In genomic region chr10:67772151-67772550, GRCh38 we compare ENCODE assay signal across 16 cellular contexts.
DNase-seq lines count a peak whose midpoint lies in the region; ATAC-seq, FAIRE-seq and TF ChIP-seq lines count a peak whose summit lies in the region.
"Had no signal": no experiment of that assay in that cellular context is flagged by ENCODE, and none has a peak within 500 bp of the region (broad histone marks: within the 10 kb centered on the region; RNA-seq: fewer than 3 reads in every experiment).

No MANE protein-coding gene starts in this region.

- H3K27me3 Mint-ChIP-seq in activated CD4-positive, alpha-beta T cell treated with anti-CD3 and anti-CD28 coated beads, Interleukin-2, amount 10 ng/mL, durations not matched to agents 24 days and 14 days, result no peaks in the 10 kb centered on the region
- H3K27me3 Mint-ChIP-seq in activated CD4-positive, alpha-beta T cell treated with anti-CD3 and anti-CD28 coated beads, Interleukin-2, amount 10 ng/mL, durations not matched to agents 7 days and 5 days, result peaks cover 2% of the 10 kb centered on the region
- H3K27me3 Mint-ChIP-seq in neural progenitor cell (ENCODE audit: insufficient read depth, low read depth) (peaks cover 8% of the 10 kb centered on the region), Calu3 (ENCODE audit: unreplicated experiment) (peaks cover 20% of the 10 kb centered on the region)
- H3K27me3 Mint-ChIP-seq: CD8-positive, alpha-beta memory T cell had no signal

- H3K36me3 Mint-ChIP-seq in activated CD4-positive, alpha-beta T cell treated with anti-CD3 and anti-CD28 coated beads, Interleukin-2, amount 10 ng/mL, durations not matched to agents 24 days and 14 days (ENCODE audit: low read depth), result no peaks in the 10 kb centered on the region
- peaks cover 1% of the 10 kb centered on the region for H3K36me3 Mint-ChIP-seq in activated CD4-positive, alpha-beta T cell treated with anti-CD3 and anti-CD28 coated beads, Interleukin-2, amount 10 ng/mL, durations not matched to agents 7 days and 5 days (ENCODE audit: low read depth)
- H3K36me3 Mint-ChIP-seq in neural progenitor cell, result no peaks in the 10 kb centered on the region
- no peaks in the 10 kb centered on the region for H3K36me3 Mint-ChIP-seq in Calu3 (ENCODE audit: insufficient read depth, unreplicated experiment)
- H3K36me3 Mint-ChIP-seq: CD8-positive, alpha-beta memory T cell had no signal

- peak overlapping the region; percentile 97 for H2AFZ ChIP-seq in OCI-LY7 (ENCODE audit: low read length)
- peak overlapping the region; percentile 30 for H2AFZ ChIP-seq in neural progenitor cell (replicated peaks)
- H2AFZ ChIP-seq: PC-9 had no signal

- CTCF ChIA-PET in activated CD4-positive, alpha-beta T cell treated with anti-CD3 and anti-CD28 coated beads, Interleukin-2, amount 10 ng/mL, durations not matched to agents 7 days and 5 days (lab: Charles Lee), result interaction anchor here (2.0 to 3.3 kb wide), 2 partner anchors 8 to 16 kb away, joined by 15 read pairs; no protein-coding TSS in a partner anchor
- CTCF ChIA-PET in OCI-LY7 (lab: Charles Lee; ENCODE audit: unreplicated experiment) (interaction anchor here (0.8 kb wide), 1 partner anchor 17 kb away, joined by 3 read pairs; no protein-coding TSS in a partner anchor), Calu3 (lab: Charles Lee) (no interaction called here)

- no peaks in the 10 kb centered on the region; the same call in 1 of the 2 replicates for H3K9me3 ChIP-seq in OCI-LY7 (ENCODE audit: low read length)
- H3K9me3 ChIP-seq in neural progenitor cell (ENCODE audit: low read depth), result no peaks in the 10 kb centered on the region
- H3K9me3 ChIP-seq: SJSA1 had no signal

- H3K27ac ChIP-seq in OCI-LY7 (ENCODE audit: low read depth, low read length, poor library complexity, severe bottlenecking) (peak overlapping the region; percentile 86), neural progenitor cell (no peak overlapping the region)
- H3K27ac ChIP-seq: PC-9, SJSA1 had no signal

- no peak overlapping the region for H3K4me3 Mint-ChIP-seq in activated CD4-positive, alpha-beta T cell treated with anti-CD3 and anti-CD28 coated beads, Interleukin-2, amount 10 ng/mL, durations not matched to agents 24 days and 14 days
- no peak overlapping the region for H3K4me3 Mint-ChIP-seq in activated CD4-positive, alpha-beta T cell treated with anti-CD3 and anti-CD28 coated beads, Interleukin-2, amount 10 ng/mL, durations not matched to agents 7 days and 5 days
- H3K4me3 Mint-ChIP-seq in neural progenitor cell (no peak overlapping the region), Calu3 (ENCODE audit: low read depth, unreplicated experiment) (no peak overlapping the region)
- H3K4me3 Mint-ChIP-seq: CD8-positive, alpha-beta memory T cell had no signal

- H4K20me1 ChIP-seq in OCI-LY7 (ENCODE audit: insufficient read depth, low read length), result no peaks in the 10 kb centered on the region
- no peaks in the 10 kb centered on the region for H4K20me1 ChIP-seq in neural progenitor cell (ENCODE audit: low read depth)

- ATAC-seq in HG02970 (IDR thresholded peaks at IDR 0.05; ENCODE audit: low FRiP score, unreplicated experiment), result no peak
- ATAC-seq: HepG2 had no signal

- peaks cover 3% of the 10 kb centered on the region for H3K9me3 Mint-ChIP-seq in activated CD4-positive, alpha-beta T cell treated with anti-CD3 and anti-CD28 coated beads, Interleukin-2, amount 10 ng/mL, durations not matched to agents 24 days and 14 days
- H3K9me3 Mint-ChIP-seq in activated CD4-positive, alpha-beta T cell treated with anti-CD3 and anti-CD28 coated beads, Interleukin-2, amount 10 ng/mL, durations not matched to agents 7 days and 5 days, result no peaks in the 10 kb centered on the region
- H3K9me3 Mint-ChIP-seq in neural progenitor cell (no peaks in the 10 kb centered on the region), Calu3 (ENCODE audit: low read depth, unreplicated experiment) (no peaks in the 10 kb centered on the region)
- H3K9me3 Mint-ChIP-seq: CD8-positive, alpha-beta memory T cell had no signal

- H3K4me1 ChIP-seq in OCI-LY7 (ENCODE audit: insufficient read depth, low read length, poor library complexity, severe bottlenecking), result peaks cover 48% of the 10 kb centered on the region
- H3K4me1 ChIP-seq in neural progenitor cell, result no peaks in the 10 kb centered on the region
- H3K4me1 ChIP-seq: SJSA1 had no signal

- H3K4me2 ChIP-seq in OCI-LY7 (ENCODE audit: low read length) (peak overlapping the region; percentile 42), neural progenitor cell (no peak overlapping the region)
- H3K4me2 ChIP-seq: PC-9 had no signal

- H3K79me2 ChIP-seq in OCI-LY7 (ENCODE audit: insufficient read depth, low read depth, low read length) (no peaks in the 10 kb centered on the region), neural progenitor cell (ENCODE audit: low read depth) (no peaks in the 10 kb centered on the region)

- H3K9ac ChIP-seq in neural progenitor cell, result no peak overlapping the region

- peak overlapping the region; percentile 35 for H3K27ac Mint-ChIP-seq in activated CD4-positive, alpha-beta T cell treated with anti-CD3 and anti-CD28 coated beads, Interleukin-2, amount 10 ng/mL, durations not matched to agents 24 days and 14 days
- no peak overlapping the region for H3K27ac Mint-ChIP-seq in activated CD4-positive, alpha-beta T cell treated with anti-CD3 and anti-CD28 coated beads, Interleukin-2, amount 10 ng/mL, durations not matched to agents 7 days and 5 days
- H3K27ac Mint-ChIP-seq in neural progenitor cell, result no peak overlapping the region
- H3K27ac Mint-ChIP-seq in Calu3 (ENCODE audit: unreplicated experiment), result no peak overlapping the region

- peak overlapping the region; percentile 2 for H3K4me3 ChIP-seq in OCI-LY7 (ENCODE audit: low read depth, low read length, poor library complexity, severe bottlenecking)
- H3K4me3 ChIP-seq in neural progenitor cell, result no peak overlapping the region
- H3K4me3 ChIP-seq: PC-9, SJSA1 had no signal

- peak; percentile 62 for FAIRE-seq in GM19239 (lab: Jason Lieb, UNC)
- FAIRE-seq: H1, HepG2 had no signal

- POLR2A ChIA-PET in activated CD4-positive, alpha-beta T cell treated with anti-CD3 and anti-CD28 coated beads, Interleukin-2, amount 10 ng/mL, durations not matched to agents 7 days and 5 days (lab: Charles Lee), result no interaction called here
- POLR2A ChIA-PET in OCI-LY7 (lab: Charles Lee), result interaction anchor here (1.3 to 2.4 kb wide), 3 partner anchors 10 to 65 kb away, joined by 5 to 16 read pairs (median 7); partner anchors contain the start of gene DNAJC12

- H3K4me1 Mint-ChIP-seq in activated CD4-positive, alpha-beta T cell treated with anti-CD3 and anti-CD28 coated beads, Interleukin-2, amount 10 ng/mL, durations not matched to agents 24 days and 14 days, result peaks cover 38% of the 10 kb centered on the region
- peaks cover 37% of the 10 kb centered on the region for H3K4me1 Mint-ChIP-seq in activated CD4-positive, alpha-beta T cell treated with anti-CD3 and anti-CD28 coated beads, Interleukin-2, amount 10 ng/mL, durations not matched to agents 7 days and 5 days
- H3K4me1 Mint-ChIP-seq in neural progenitor cell (peaks cover 6% of the 10 kb centered on the region), Calu3 (ENCODE audit: low read depth, unreplicated experiment) (no peaks in the 10 kb centered on the region)

- no peak for DNase-seq in activated CD4-positive, alpha-beta T cell treated with anti-CD3 and anti-CD28 coated beads, Interleukin-2, amount 10 ng/mL, durations not matched to agents 24 days and 14 days
- DNase-seq in activated CD4-positive, alpha-beta T cell treated with anti-CD3 and anti-CD28 coated beads, Interleukin-2, amount 10 ng/mL, durations not matched to agents 7 days and 5 days, result no peak
- no peak for DNase-seq in GM19239 (ENCODE audit: insufficient read length, low spot score)
- DNase-seq in OCI-LY7 (ENCODE audit: low spot score), result no peak
- DNase-seq in neural progenitor cell (ENCODE audit: low spot score), result no peak
- DNase-seq in activated naive CD4-positive, alpha-beta T cell treated with anti-CD3 and anti-CD28 coated beads, Interleukin-2, amount 50 U/mL, for 16 hours, result no peak
- DNase-seq in Calu3, result no peak
- DNase-seq: 8988T; CD8-positive, alpha-beta memory T cell; NCI-H1930; NCI-H748 treated with DMSO at 0.1 percent for 48 hours; PC-9 had no signal

- TF ChIP-seq CTCF in OCI-LY7 (conservative IDR thresholded peaks at IDR 0.05; ENCODE audit: low read length) (no peak), neural progenitor cell (IDR thresholded peaks at IDR 0.05) (no peak), Calu3 (IDR thresholded peaks at IDR 0.05; ENCODE audit: unreplicated experiment) (no peak)

- H3F3A ChIP-seq in neural progenitor cell (ENCODE audit: low read depth), result no peaks in the 10 kb centered on the region

- H3K27me3 ChIP-seq in neural progenitor cell, result no peaks in the 10 kb centered on the region
- H3K27me3 ChIP-seq: SJSA1 had no signal

- BruUV-seq in OCI-LY7 (replicated peaks; lab: Mats Ljungman, UMichigan), result no TSS peak
- no TSS peak for BruUV-seq in Calu3 (replicated peaks; lab: Mats Ljungman, UMichigan)

- H3K36me3 ChIP-seq in OCI-LY7 (ENCODE audit: insufficient read depth, low read length) (no peaks in the 10 kb centered on the region), neural progenitor cell (no peaks in the 10 kb centered on the region)
- H3K36me3 ChIP-seq: SJSA1 had no signal

- intact Hi-C loops in activated CD4-positive, alpha-beta T cell treated with anti-CD3 and anti-CD28 coated beads, Interleukin-2, amount 10 ng/mL, durations not matched to agents 24 days and 14 days (cut with micrococcal nuclease), result no loop called here
- intact Hi-C loops in OCI-LY7 (cut with micrococcal nuclease; ENCODE audit: unreplicated experiment), result no loop called here
- intact Hi-C loops in Calu3 (cut with micrococcal nuclease; ENCODE audit: unreplicated experiment), result loop anchor here (10.0 kb wide), 1 partner anchor 227 kb away; no protein-coding TSS in a partner anchor

- H3K9me2 ChIP-seq in OCI-LY7 (ENCODE audit: insufficient read depth, low read length), result no peaks in the 10 kb centered on the region
